17 cellular contexts compared by ENCODE assay signal in genomic region chr3:56633201-56633600, GRCh38. TPM values are rescaled to one million over a fixed set of nuclear protein-coding genes. Genes with fewer than 3 reads are reported as not detected.
DNase-seq lines count a peak whose midpoint lies in the region; ATAC-seq, FAIRE-seq and TF ChIP-seq lines count a peak whose summit lies in the region.
"Had no signal": no experiment of that assay in that cellular context is flagged by ENCODE, and none has a peak within 500 bp of the region (broad histone marks: within the 10 kb centered on the region; RNA-seq: fewer than 3 reads in every experiment).

No MANE protein-coding gene starts in this region.

- H2BK120ac ChIP-seq in trophoblast cell (ENCODE audit: insufficient read depth, low read length, poor library complexity) (no peak overlapping the region), neuronal stem cell (ENCODE audit: low read depth, low read length) (no peak overlapping the region)

- H2AK5ac ChIP-seq in trophoblast cell (ENCODE audit: low read length) = no peak overlapping the region
- H2AK5ac ChIP-seq in neuronal stem cell (ENCODE audit: low read depth, low read length) = no peak overlapping the region

- H2BK5ac ChIP-seq in trophoblast cell (ENCODE audit: low read depth, low read length, poor library complexity) (no peak overlapping the region), neuronal stem cell (ENCODE audit: low read length) (no peak overlapping the region)

- ATAC-seq in Right ventricle myocardium inferior = peak; percentile 12
- no peak for ATAC-seq in Right ventricle myocardium superior (ENCODE audit: poor library complexity)
- no peak for ATAC-seq in Panc1
- ATAC-seq: HepG2 had no signal

- TF ChIP-seq CTCF in Caco-2 (IDR thresholded peaks at IDR 0.05; ENCODE audit: insufficient read depth in 1 of 2, low read depth in 1 of 2, low read length in 1 of 2, severe bottlenecking in 1 of 2, unreplicated experiment in 1 of 2) = no peak
- no peak for TF ChIP-seq CTCF in Panc1 (IDR thresholded peaks at IDR 0.05)

- H3K27me3 Mint-ChIP-seq in Caco-2 (ENCODE audit: insufficient read depth, unreplicated experiment) = no peaks in the 10 kb centered on the region

- no peak overlapping the region for H3K23ac ChIP-seq in trophoblast cell (ENCODE audit: low read length)
- no peak overlapping the region for H3K23ac ChIP-seq in neuronal stem cell (ENCODE audit: low read depth, low read length, poor library complexity)

- H3K4me3 ChIP-seq in Caco-2 (ENCODE audit: low read depth, low read length) (no peak overlapping the region), Panc1 (ENCODE audit: low read depth in 2 of 2, low read length in 2 of 2) (no peak overlapping the region), trophoblast cell (ENCODE audit: low read depth, low read length) (no peak overlapping the region), neuronal stem cell (ENCODE audit: low read length in 2 of 2) (no peak overlapping the region)
- H3K4me3 ChIP-seq: BLaER1 treated with 17β-estradiol and CSF1 and Interleukin-3, amounts not matched to agents 10 nM and 100 nM had no signal

- no peak overlapping the region for H3K14ac ChIP-seq in trophoblast cell (ENCODE audit: low read length)
- no peak overlapping the region for H3K14ac ChIP-seq in neuronal stem cell (ENCODE audit: low read length)

- CTCF ChIA-PET in Caco-2 (lab: Charles Lee) (no interaction called here), Panc1 (lab: Charles Lee) (no interaction called here)

- H3K4ac ChIP-seq in trophoblast cell (ENCODE audit: low read depth, low read length) (no peak overlapping the region), neuronal stem cell (ENCODE audit: low read length) (no peak overlapping the region)

- in situ Hi-C loops in Panc1 (cut with HindIII; ENCODE audit: low pct_unique_long_range_greater_than_20kb, low sequenced_read_pairs) = no loop called here

- DNase-seq in Right ventricle myocardium inferior (ENCODE audit: missing footprints) (no peak), Right ventricle myocardium superior (no peak), Caco-2 (no peak), Panc1 (ENCODE audit: low read depth, low spot score) (no peak), trophoblast cell (peak; percentile 74 to 94), neuronal stem cell (ENCODE audit: low spot score) (no peak), frontal cortex (ENCODE audit: low spot score in 2 of 2) (no peak), NCI-H748 treated with DMSO at 0.1 percent for 48 hours (lab: John Stamatoyannopoulos, UW) (no peak)
- DNase-seq: DMS79 treated with DMSO at 0.1 percent for 48 hours, NCI-H1417 treated with DMSO at 0.1 percent for 48 hours, NCI-H1930, NCI-H2171, NCI-H526 had no signal

- H2BK15ac ChIP-seq in neuronal stem cell (ENCODE audit: low read length) = no peak overlapping the region

- POLR2A ChIA-PET in Caco-2 (lab: Charles Lee) (no interaction called here), Panc1 (lab: Charles Lee) (no interaction called here)

- H3K27me3 ChIP-seq in Caco-2 (replicated peaks; ENCODE audit: control insufficient read depth, insufficient read depth, low read length) (no peaks in the 10 kb centered on the region), Panc1 (ENCODE audit: control insufficient read depth, insufficient read depth, low read length) (no peaks in the 10 kb centered on the region), trophoblast cell (ENCODE audit: insufficient read depth, low read length) (no peaks in the 10 kb centered on the region), neuronal stem cell (ENCODE audit: control insufficient read depth in 3 of 3, insufficient read depth in 3 of 3, low read depth in 1 of 3, low read length in 3 of 3) (no peaks in the 10 kb centered on the region)
- H3K27me3 ChIP-seq: BLaER1 treated with 17β-estradiol and CSF1 and Interleukin-3, amounts not matched to agents 10 nM and 100 nM had no signal

- no CpG with 5 or more reads among the region's 4 CpGs for WGBS in trophoblast cell (ENCODE audit: extremely low coverage, insufficient coverage, insufficient read length)
- no CpG with 5 or more reads among the region's 4 CpGs for WGBS in neuronal stem cell (ENCODE audit: extremely low coverage in 2 of 2, insufficient read length in 2 of 2, insufficient replicate concordance in 1 of 2), 2 donors

- H2AFZ ChIP-seq in trophoblast cell (ENCODE audit: insufficient read depth, low read length, poor library complexity) (no peak overlapping the region), neuronal stem cell (ENCODE audit: low read length) (no peak overlapping the region)

- intact Hi-C loops in Right ventricle myocardium inferior (cut with DNase I) = no loop called here
- intact Hi-C loops in Right ventricle myocardium superior (cut with DNase I) = no loop called here
- intact Hi-C loops in Caco-2 (cut with micrococcal nuclease; ENCODE audit: unreplicated experiment) = no loop called here
- intact Hi-C loops in Panc1 (cut with micrococcal nuclease; ENCODE audit: unreplicated experiment) = no loop called here

- H3K27ac ChIP-seq in Panc1 (ENCODE audit: low read length) (no peak overlapping the region), trophoblast cell (ENCODE audit: low read depth, low read length) (peak overlapping the region; percentile 1), neuronal stem cell (replicated peaks; ENCODE audit: low read length) (no peak overlapping the region)
- H3K27ac ChIP-seq: BLaER1 treated with 17β-estradiol and CSF1 and Interleukin-3, amounts not matched to agents 10 nM and 100 nM; KMS-11 had no signal

- H3K79me2 ChIP-seq in trophoblast cell (ENCODE audit: control insufficient read depth, insufficient read depth, low read length, poor library complexity) = no peaks in the 10 kb centered on the region

- FAIRE-seq in frontal cortex (lab: Jason Lieb, UNC) = no peak
- FAIRE-seq: H1, HepG2 had no signal

- no peak overlapping the region for H4K12ac ChIP-seq in trophoblast cell (ENCODE audit: low read depth, low read length)

- peaks cover 77% of the 10 kb centered on the region for H3K36me3 Mint-ChIP-seq in Caco-2 (ENCODE audit: insufficient read depth, unreplicated experiment)

- H4K8ac ChIP-seq in trophoblast cell (ENCODE audit: low read depth, low read length) (no peak overlapping the region), neuronal stem cell (ENCODE audit: low read depth, low read length) (no peak overlapping the region)

- H3K36me3 ChIP-seq in Caco-2 (ENCODE audit: control insufficient read depth, insufficient read depth, low read length) (0 out of 2 replicates have a peak, but pooled peaks cover 1% of the 10 kb centered on the region), Panc1 (ENCODE audit: control insufficient read depth, insufficient read depth, low read length) (peaks cover 13% of the 10 kb centered on the region), trophoblast cell (ENCODE audit: control insufficient read depth in 1 of 2, insufficient read depth in 2 of 2, low read length in 2 of 2) (peaks cover 7 to 19% of the 10 kb centered on the region in 2 experiments), neuronal stem cell (replicated peaks in 1 of 2; ENCODE audit: control insufficient read depth in 2 of 2, insufficient read depth in 2 of 2, low read length in 2 of 2) (peaks cover 3 to 87% of the 10 kb centered on the region in 2 donors)

- no peak overlapping the region for H3K9ac ChIP-seq in trophoblast cell (ENCODE audit: low read length)
- H3K9ac ChIP-seq in neuronal stem cell (ENCODE audit: low read depth, low read length, poor library complexity) = no peak overlapping the region
- H3K9ac ChIP-seq: BLaER1 treated with 17β-estradiol and CSF1 and Interleukin-3, amounts not matched to agents 10 nM and 100 nM; KMS-11 had no signal

- H3K27ac Mint-ChIP-seq in Caco-2 (ENCODE audit: unreplicated experiment) = no peak overlapping the region

- H3K9me3 ChIP-seq in Caco-2 = peaks cover 4% of the 10 kb centered on the region; the same call in 1 of the 2 replicates
- no peaks in the 10 kb centered on the region for H3K9me3 ChIP-seq in Panc1 (ENCODE audit: control insufficient read depth, insufficient read depth, low read depth, low read length)
- no peaks in the 10 kb centered on the region for H3K9me3 ChIP-seq in trophoblast cell (ENCODE audit: insufficient read depth, low read depth, low read length)
- no peaks in the 10 kb centered on the region for H3K9me3 ChIP-seq in neuronal stem cell (replicated peaks in 1 of 2; ENCODE audit: control insufficient read depth in 2 of 2, insufficient read depth in 1 of 2, low read depth in 1 of 2, low read length in 2 of 2)
- H3K9me3 ChIP-seq: BLaER1 treated with 17β-estradiol and CSF1 and Interleukin-3, amounts not matched to agents 10 nM and 100 nM had no signal

- H3K4me2 ChIP-seq in trophoblast cell (ENCODE audit: low read length) = no peak overlapping the region
- H3K4me2 ChIP-seq in neuronal stem cell (ENCODE audit: insufficient read depth, low read length, poor library complexity, severe bottlenecking) = no peak overlapping the region
- H3K4me2 ChIP-seq: BLaER1 treated with 17β-estradiol and CSF1 and Interleukin-3, amounts not matched to agents 10 nM and 100 nM; KMS-11 had no signal

- no peaks in the 10 kb centered on the region for H3K79me1 ChIP-seq in trophoblast cell (ENCODE audit: low read length)
- no peaks in the 10 kb centered on the region for H3K79me1 ChIP-seq in neuronal stem cell (ENCODE audit: low read depth, low read length)

- no peak overlapping the region for H2BK12ac ChIP-seq in trophoblast cell (ENCODE audit: low read length)
- no peak overlapping the region for H2BK12ac ChIP-seq in neuronal stem cell (ENCODE audit: low read length)

- H3K4me3 Mint-ChIP-seq in Caco-2 (ENCODE audit: unreplicated experiment) = no peak overlapping the region

- no peak overlapping the region for H3K18ac ChIP-seq in trophoblast cell (ENCODE audit: low read length)
- H3K18ac ChIP-seq in neuronal stem cell (ENCODE audit: low read length) = no peak overlapping the region

- H3K4me1 ChIP-seq in Caco-2 (peaks cover 17% of the 10 kb centered on the region), Panc1 (ENCODE audit: control insufficient read depth, insufficient read depth, low read length) (no peaks in the 10 kb centered on the region), trophoblast cell (ENCODE audit: control insufficient read depth in 1 of 2, insufficient read depth in 2 of 2, low read length in 2 of 2) (peaks cover 2% of the 10 kb centered on the region in 2 experiments), neuronal stem cell (ENCODE audit: control insufficient read depth in 2 of 2, insufficient read depth in 1 of 2, low read depth in 1 of 2, low read length in 2 of 2) (peaks cover 0 to 2% of the 10 kb centered on the region in 2 donors)
- H3K4me1 ChIP-seq: BLaER1 treated with 17β-estradiol and CSF1 and Interleukin-3, amounts not matched to agents 10 nM and 100 nM had no signal

- BruUV-seq in Caco-2 (replicated peaks; lab: Mats Ljungman, UMichigan) (TSS peak; percentile 26), Panc1 (replicated peaks; lab: Mats Ljungman, UMichigan) (TSS peak; percentile 39)

- no peaks in the 10 kb centered on the region for H3K9me3 Mint-ChIP-seq in Caco-2 (ENCODE audit: unreplicated experiment)

- no peak overlapping the region for H4K91ac ChIP-seq in trophoblast cell (ENCODE audit: low read depth, low read length)
- H4K91ac ChIP-seq in neuronal stem cell (ENCODE audit: low read depth, low read length, poor library complexity) = no peak overlapping the region

- H3K4me1 Mint-ChIP-seq in Caco-2 (ENCODE audit: low read depth, unreplicated experiment) = peaks cover 8% of the 10 kb centered on the region

RNA-seq across cellular contexts. Expression of gene TASOR, which starts 49.9 kb away (rescaled TPM):
- total RNA-seq in Right ventricle myocardium inferior (25.1 TPM), Right ventricle myocardium superior (22.2 TPM), Caco-2 (2022) (54.7 and 59.0 TPM in 2 replicates), Panc1 (2021; ENCODE audit: unreplicated experiment) (55.6 TPM), frontal cortex (187 TPM)
- 22.2 TPM for polyA plus RNA-seq in Panc1 (2012; ENCODE audit: insufficient read length)
- 23.0 and 25.1 TPM in 2 replicates for polyA plus RNA-seq in trophoblast cell (2013)
- polyA plus RNA-seq in neuronal stem cell (2013, experiment 1 of 2) = 37.7 TPM
- polyA plus RNA-seq in neuronal stem cell (2013, experiment 2 of 2) = 38.9 TPM

Comparison
In these comparisons a context has a peak if more than half of its experiments do, and no peak if none do; other contexts are left out.
1. DNase-seq: peak in trophoblast cell (2 of 2); none in Right ventricle myocardium inferior (single experiment), Right ventricle myocardium superior (single experiment), Caco-2 (0 of 2), Panc1 (single experiment), neuronal stem cell (single experiment), frontal cortex (0 of 2) and NCI-H748 treated with DMSO at 0.1 percent for 48 hours (single experiment).